ENCODE assay signal across 1 cellular context in the genomic region with DNA sequence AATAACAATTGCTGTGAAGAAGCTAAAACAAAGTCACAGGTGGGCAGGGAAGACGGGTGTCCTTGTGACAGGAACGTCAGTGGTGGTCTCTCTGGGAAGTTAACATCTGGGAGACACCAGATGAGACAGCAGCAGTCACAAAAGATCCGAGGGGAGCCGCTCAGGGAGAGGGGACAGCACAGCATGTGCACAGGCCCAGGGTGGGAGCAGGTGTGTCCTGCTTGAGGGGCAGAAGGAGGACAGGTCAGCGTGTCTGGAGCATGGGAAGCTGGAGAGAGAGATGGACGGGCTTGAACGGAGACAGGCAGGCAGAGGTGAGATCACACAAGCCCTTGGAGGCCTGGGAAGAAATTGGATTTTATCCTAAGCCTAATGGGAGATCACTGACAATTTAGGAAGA.
TF ChIP-seq lines count a peak whose summit lies in the region.

No MANE protein-coding gene starts in this region.

TF ChIP-seq in GM23338, 12 proteins besides CTCF, POLR2A, EP300 and RAD21 (continued from another document):
- TF ChIP-seq, protein P1, sequence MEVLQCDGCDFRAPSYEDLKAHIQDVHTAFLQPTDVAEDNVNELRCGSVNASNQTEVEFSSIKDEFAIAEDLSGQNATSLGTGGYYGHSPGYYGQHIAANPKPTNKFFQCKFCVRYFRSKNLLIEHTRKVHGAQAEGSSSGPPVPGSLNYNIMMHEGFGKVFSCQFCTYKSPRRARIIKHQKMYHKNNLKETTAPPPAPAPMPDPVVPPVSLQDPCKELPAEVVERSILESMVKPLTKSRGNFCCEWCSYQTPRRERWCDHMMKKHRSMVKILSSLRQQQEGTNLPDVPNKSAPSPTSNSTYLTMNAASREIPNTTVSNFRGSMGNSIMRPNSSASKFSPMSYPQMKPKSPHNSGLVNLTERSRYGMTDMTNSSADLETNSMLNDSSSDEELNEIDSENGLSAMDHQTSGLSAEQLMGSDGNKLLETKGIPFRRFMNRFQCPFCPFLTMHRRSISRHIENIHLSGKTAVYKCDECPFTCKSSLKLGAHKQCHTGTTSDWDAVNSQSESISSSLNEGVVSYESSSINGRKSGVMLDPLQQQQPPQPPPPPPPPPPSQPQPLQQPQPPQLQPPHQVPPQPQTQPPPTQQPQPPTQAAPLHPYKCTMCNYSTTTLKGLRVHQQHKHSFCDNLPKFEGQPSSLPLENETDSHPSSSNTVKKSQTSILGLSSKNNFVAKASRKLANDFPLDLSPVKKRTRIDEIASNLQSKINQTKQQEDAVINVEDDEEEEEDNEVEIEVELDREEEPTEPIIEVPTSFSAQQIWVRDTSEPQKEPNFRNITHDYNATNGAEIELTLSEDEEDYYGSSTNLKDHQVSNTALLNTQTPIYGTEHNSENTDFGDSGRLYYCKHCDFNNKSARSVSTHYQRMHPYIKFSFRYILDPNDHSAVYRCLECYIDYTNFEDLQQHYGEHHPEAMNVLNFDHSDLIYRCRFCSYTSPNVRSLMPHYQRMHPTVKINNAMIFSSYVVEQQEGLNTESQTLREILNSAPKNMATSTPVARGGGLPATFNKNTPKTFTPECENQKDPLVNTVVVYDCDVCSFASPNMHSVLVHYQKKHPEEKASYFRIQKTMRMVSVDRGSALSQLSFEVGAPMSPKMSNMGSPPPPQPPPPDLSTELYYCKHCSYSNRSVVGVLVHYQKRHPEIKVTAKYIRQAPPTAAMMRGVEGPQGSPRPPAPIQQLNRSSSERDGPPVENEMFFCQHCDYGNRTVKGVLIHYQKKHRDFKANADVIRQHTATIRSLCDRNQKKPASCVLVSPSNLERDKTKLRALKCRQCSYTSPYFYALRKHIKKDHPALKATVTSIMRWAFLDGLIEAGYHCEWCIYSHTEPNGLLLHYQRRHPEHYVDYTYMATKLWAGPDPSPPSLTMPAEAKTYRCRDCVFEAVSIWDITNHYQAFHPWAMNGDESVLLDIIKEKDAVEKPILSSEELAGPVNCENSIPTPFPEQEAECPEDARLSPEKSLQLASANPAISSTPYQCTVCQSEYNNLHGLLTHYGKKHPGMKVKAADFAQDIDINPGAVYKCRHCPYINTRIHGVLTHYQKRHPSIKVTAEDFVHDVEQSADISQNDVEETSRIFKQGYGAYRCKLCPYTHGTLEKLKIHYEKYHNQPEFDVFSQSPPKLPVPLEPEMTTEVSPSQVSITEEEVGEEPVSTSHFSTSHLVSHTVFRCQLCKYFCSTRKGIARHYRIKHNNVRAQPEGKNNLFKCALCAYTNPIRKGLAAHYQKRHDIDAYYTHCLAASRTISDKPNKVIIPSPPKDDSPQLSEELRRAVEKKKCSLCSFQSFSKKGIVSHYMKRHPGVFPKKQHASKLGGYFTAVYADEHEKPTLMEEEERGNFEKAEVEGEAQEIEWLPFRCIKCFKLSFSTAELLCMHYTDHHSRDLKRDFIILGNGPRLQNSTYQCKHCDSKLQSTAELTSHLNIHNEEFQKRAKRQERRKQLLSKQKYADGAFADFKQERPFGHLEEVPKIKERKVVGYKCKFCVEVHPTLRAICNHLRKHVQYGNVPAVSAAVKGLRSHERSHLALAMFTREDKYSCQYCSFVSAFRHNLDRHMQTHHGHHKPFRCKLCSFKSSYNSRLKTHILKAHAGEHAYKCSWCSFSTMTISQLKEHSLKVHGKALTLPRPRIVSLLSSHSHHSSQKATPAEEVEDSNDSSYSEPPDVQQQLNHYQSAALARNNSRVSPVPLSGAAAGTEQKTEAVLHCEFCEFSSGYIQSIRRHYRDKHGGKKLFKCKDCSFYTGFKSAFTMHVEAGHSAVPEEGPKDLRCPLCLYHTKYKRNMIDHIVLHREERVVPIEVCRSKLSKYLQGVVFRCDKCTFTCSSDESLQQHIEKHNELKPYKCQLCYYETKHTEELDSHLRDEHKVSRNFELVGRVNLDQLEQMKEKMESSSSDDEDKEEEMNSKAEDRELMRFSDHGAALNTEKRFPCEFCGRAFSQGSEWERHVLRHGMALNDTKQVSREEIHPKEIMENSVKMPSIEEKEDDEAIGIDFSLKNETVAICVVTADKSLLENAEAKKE (CRISPR knock-in tag; IDR thresholded peaks at IDR 0.05): no peak
- TF ChIP-seq JUNB (IDR thresholded peaks at IDR 0.05; ENCODE audit: unreplicated experiment) (no peak), POLR2AphosphoS5 (IDR thresholded peaks at IDR 0.05; ENCODE audit: low read depth) (no peak), ZNF114 (CRISPR knock-in tag; IDR thresholded peaks at IDR 0.05) (no peak)
- TF ChIP-seq, protein P2, sequence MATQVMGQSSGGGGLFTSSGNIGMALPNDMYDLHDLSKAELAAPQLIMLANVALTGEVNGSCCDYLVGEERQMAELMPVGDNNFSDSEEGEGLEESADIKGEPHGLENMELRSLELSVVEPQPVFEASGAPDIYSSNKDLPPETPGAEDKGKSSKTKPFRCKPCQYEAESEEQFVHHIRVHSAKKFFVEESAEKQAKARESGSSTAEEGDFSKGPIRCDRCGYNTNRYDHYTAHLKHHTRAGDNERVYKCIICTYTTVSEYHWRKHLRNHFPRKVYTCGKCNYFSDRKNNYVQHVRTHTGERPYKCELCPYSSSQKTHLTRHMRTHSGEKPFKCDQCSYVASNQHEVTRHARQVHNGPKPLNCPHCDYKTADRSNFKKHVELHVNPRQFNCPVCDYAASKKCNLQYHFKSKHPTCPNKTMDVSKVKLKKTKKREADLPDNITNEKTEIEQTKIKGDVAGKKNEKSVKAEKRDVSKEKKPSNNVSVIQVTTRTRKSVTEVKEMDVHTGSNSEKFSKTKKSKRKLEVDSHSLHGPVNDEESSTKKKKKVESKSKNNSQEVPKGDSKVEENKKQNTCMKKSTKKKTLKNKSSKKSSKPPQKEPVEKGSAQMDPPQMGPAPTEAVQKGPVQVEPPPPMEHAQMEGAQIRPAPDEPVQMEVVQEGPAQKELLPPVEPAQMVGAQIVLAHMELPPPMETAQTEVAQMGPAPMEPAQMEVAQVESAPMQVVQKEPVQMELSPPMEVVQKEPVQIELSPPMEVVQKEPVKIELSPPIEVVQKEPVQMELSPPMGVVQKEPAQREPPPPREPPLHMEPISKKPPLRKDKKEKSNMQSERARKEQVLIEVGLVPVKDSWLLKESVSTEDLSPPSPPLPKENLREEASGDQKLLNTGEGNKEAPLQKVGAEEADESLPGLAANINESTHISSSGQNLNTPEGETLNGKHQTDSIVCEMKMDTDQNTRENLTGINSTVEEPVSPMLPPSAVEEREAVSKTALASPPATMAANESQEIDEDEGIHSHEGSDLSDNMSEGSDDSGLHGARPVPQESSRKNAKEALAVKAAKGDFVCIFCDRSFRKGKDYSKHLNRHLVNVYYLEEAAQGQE (IDR thresholded peaks at IDR 0.05; ENCODE audit: unreplicated experiment): no peak
TF ChIP-seq in GM23338: peak in this region for 0.
